ENCODE assay signal across 17 cellular contexts in the genomic region with DNA sequence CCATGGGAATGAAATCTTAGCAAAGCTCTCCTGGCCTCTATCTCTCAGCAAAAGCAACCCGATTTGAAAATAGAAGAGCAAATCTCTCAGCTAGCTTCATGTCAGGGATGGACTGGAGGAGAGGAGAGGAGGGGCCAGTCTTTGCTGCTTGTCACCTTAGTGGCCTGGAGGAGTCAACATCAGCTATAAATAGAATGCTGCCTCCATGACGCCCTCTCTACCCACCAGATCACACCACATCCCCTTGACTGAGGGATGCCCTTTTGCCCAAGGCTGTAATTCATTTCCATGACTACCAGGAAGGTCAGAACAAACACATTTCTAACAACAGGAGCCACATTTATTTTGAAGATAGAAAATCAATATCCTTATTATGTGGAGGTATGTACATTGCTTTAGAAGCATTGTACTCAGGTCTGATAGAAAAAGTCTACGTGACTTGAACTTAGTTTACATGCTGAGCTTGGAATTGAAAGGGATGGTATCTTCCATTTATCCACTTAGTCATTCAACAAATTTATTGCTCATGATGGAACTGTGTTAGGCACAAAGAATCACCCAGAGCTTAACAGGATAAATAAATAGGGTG.
DNase-seq lines count a peak whose midpoint lies in the region; ATAC-seq and TF ChIP-seq lines count a peak whose summit lies in the region.
"Had no signal": no experiment of that assay in that cellular context is flagged by ENCODE, and none has a peak within 500 bp of the region (broad histone marks: within the 10 kb centered on the region; RNA-seq: fewer than 3 reads in every experiment).

No MANE protein-coding gene starts in this region.

- no peaks in the 10 kb centered on the region for H3K27me3 Mint-ChIP-seq in Calu3 (ENCODE audit: unreplicated experiment)
- H3K27me3 Mint-ChIP-seq in activated CD4-positive, alpha-beta T cell treated with anti-CD3 and anti-CD28 coated beads, Interleukin-2, amount 10 ng/mL, durations not matched to agents 7 days and 5 days: peaks cover 16% of the 10 kb centered on the region

- H3F3A ChIP-seq in neural cell (ENCODE audit: insufficient read depth, low read length, poor library complexity, severe bottlenecking): no peaks in the 10 kb centered on the region

- peaks cover 32% of the 10 kb centered on the region for H3K4me1 Mint-ChIP-seq in Calu3 (ENCODE audit: low read depth, unreplicated experiment)
- peaks cover 9% of the 10 kb centered on the region for H3K4me1 Mint-ChIP-seq in activated CD4-positive, alpha-beta T cell treated with anti-CD3 and anti-CD28 coated beads, Interleukin-2, amount 10 ng/mL, durations not matched to agents 7 days and 5 days

- peaks cover 6% of the 10 kb centered on the region for H3K36me3 Mint-ChIP-seq in Calu3 (ENCODE audit: insufficient read depth, unreplicated experiment)
- no peaks in the 10 kb centered on the region for H3K36me3 Mint-ChIP-seq in activated CD4-positive, alpha-beta T cell treated with anti-CD3 and anti-CD28 coated beads, Interleukin-2, amount 10 ng/mL, durations not matched to agents 7 days and 5 days (ENCODE audit: low read depth)
- H3K36me3 Mint-ChIP-seq: T-cell had no signal

- DNase-seq in Calu3 (peak; percentile 53), M059J (ENCODE audit: low read depth) (peak; percentile 75), SHP77 (lab: John Stamatoyannopoulos, UW) (peak; percentile 15 to 44), A172 (ENCODE audit: low spot score) (no peak)
- no peak for DNase-seq in activated CD4-positive, alpha-beta T cell treated with anti-CD3 and anti-CD28 coated beads, Interleukin-2, amount 10 ng/mL, durations not matched to agents 7 days and 5 days
- DNase-seq: DMS79 treated with DMSO at 0.1 percent for 48 hours, GOT3, MG63, NCI-H1092, NCI-H1694, NCI-H774, PC-9, T-cell had no signal

- H3K36me3 ChIP-seq in neural cell (ENCODE audit: insufficient read depth, low read length): no peaks in the 10 kb centered on the region
- H3K36me3 ChIP-seq: MG63 had no signal

- no peaks in the 10 kb centered on the region for H3K79me2 ChIP-seq in neural cell (replicated peaks; ENCODE audit: insufficient read depth, low read length)

- CTCF ChIA-PET in Calu3 (lab: Charles Lee): interaction anchor here (0.6 to 1.2 kb wide), 6 partner anchors 9 to 938 kb away, joined by 3 to 5 read pairs (median 3); no protein-coding TSS in a partner anchor
- CTCF ChIA-PET in activated CD4-positive, alpha-beta T cell treated with anti-CD3 and anti-CD28 coated beads, Interleukin-2, amount 10 ng/mL, durations not matched to agents 7 days and 5 days (lab: Charles Lee): interaction anchor here (0.6 to 2.0 kb wide), 2 partner anchors 12 to 231 kb away, joined by 3 to 5 read pairs; no protein-coding TSS in a partner anchor

- POLR2A ChIA-PET in activated CD4-positive, alpha-beta T cell treated with anti-CD3 and anti-CD28 coated beads, Interleukin-2, amount 10 ng/mL, durations not matched to agents 7 days and 5 days (lab: Charles Lee): no interaction called here

- no peak for TF ChIP-seq EP300 in neural cell (conservative IDR thresholded peaks at IDR 0.05; ENCODE audit: poor library complexity, severe bottlenecking)

- H3K27ac Mint-ChIP-seq in Calu3 (ENCODE audit: unreplicated experiment): peak overlapping the region; percentile 86
- H3K27ac Mint-ChIP-seq in activated CD4-positive, alpha-beta T cell treated with anti-CD3 and anti-CD28 coated beads, Interleukin-2, amount 10 ng/mL, durations not matched to agents 7 days and 5 days: no peak overlapping the region
- H3K27ac Mint-ChIP-seq: T-cell had no signal

- intact Hi-C loops in Calu3 (cut with micrococcal nuclease; ENCODE audit: unreplicated experiment): no loop called here

- TF ChIP-seq RAD21 in neural cell (conservative IDR thresholded peaks at IDR 0.05): no peak

- no peaks in the 10 kb centered on the region for H3K9me2 ChIP-seq in neural cell (ENCODE audit: insufficient read depth, low read length)

- H3K9me3 ChIP-seq in neural cell (ENCODE audit: low read length): no peaks in the 10 kb centered on the region
- H3K9me3 ChIP-seq: MG63 had no signal

- H3K9me3 Mint-ChIP-seq in Calu3 (ENCODE audit: low read depth, unreplicated experiment): no peaks in the 10 kb centered on the region
- peaks cover 5% of the 10 kb centered on the region for H3K9me3 Mint-ChIP-seq in activated CD4-positive, alpha-beta T cell treated with anti-CD3 and anti-CD28 coated beads, Interleukin-2, amount 10 ng/mL, durations not matched to agents 7 days and 5 days
- H3K9me3 Mint-ChIP-seq: T-cell had no signal

- no peaks in the 10 kb centered on the region for H4K20me1 ChIP-seq in neural cell (ENCODE audit: insufficient read depth)

- no peak overlapping the region for H3K4me2 ChIP-seq in neural cell (ENCODE audit: low read length)
- H3K4me2 ChIP-seq: PC-9 had no signal

- no peaks in the 10 kb centered on the region for H3K27me3 ChIP-seq in neural cell (ENCODE audit: insufficient read depth, low read depth, low read length)
- H3K27me3 ChIP-seq: MG63 had no signal

- ATAC-seq in GM19351 (IDR thresholded peaks at IDR 0.05; ENCODE audit: unreplicated experiment): no peak
- ATAC-seq: HepG2, T-cell had no signal

- no peak overlapping the region for H3K4me3 Mint-ChIP-seq in Calu3 (ENCODE audit: low read depth, unreplicated experiment)
- H3K4me3 Mint-ChIP-seq in activated CD4-positive, alpha-beta T cell treated with anti-CD3 and anti-CD28 coated beads, Interleukin-2, amount 10 ng/mL, durations not matched to agents 7 days and 5 days: no peak overlapping the region

- no peak overlapping the region for H3K27ac ChIP-seq in neural cell (ENCODE audit: low read length)
- H3K27ac ChIP-seq: PC-9, SK-N-MC had no signal

- no peak overlapping the region for H3K4me3 ChIP-seq in neural cell (ENCODE audit: low read length)
- H3K4me3 ChIP-seq: MG63, PC-9, SK-N-MC had no signal

- no peak overlapping the region for H2AFZ ChIP-seq in neural cell (ENCODE audit: low read depth, low read length)
- H2AFZ ChIP-seq: PC-9 had no signal

- no peak for TF ChIP-seq CTCF in Calu3 (IDR thresholded peaks at IDR 0.05; ENCODE audit: unreplicated experiment)
- TF ChIP-seq CTCF in neural cell (IDR thresholded peaks at IDR 0.05; ENCODE audit: poor library complexity, severe bottlenecking): no peak

- no TSS peak for BruUV-seq in Calu3 (replicated peaks; lab: Mats Ljungman, UMichigan)

- H3K9ac ChIP-seq in neural cell (ENCODE audit: low read length): no peak overlapping the region

TF ChIP-seq in neural cell, 6 proteins besides CTCF, POLR2A, EP300 and RAD21:
- TF ChIP-seq POLR2AphosphoS5 (IDR thresholded peaks at IDR 0.05) (peak; percentile 21), TAF1 (IDR thresholded peaks at IDR 0.05; ENCODE audit: low read depth) (no peak)

Comparison
In these comparisons a context has a peak if more than half of its experiments do, and no peak if none do; other contexts are left out.
1. DNase-seq: peak in Calu3 (single experiment), M059J (single experiment) and SHP77 (2 of 2); none in A172 (single experiment) and activated CD4-positive, alpha-beta T cell treated with anti-CD3 and anti-CD28 coated beads, Interleukin-2, amount 10 ng/mL, durations not matched to agents 7 days and 5 days (single experiment).